8 cellular contexts compared by ENCODE assay signal in genomic region chr16:75148311-75149195, GRCh38. TPM values are rescaled to one million over a fixed set of nuclear protein-coding genes. Genes with fewer than 3 reads are reported as not detected.
A peak's percentile ranks its signal among the peaks of the same experiment; 100 is the strongest.
DNase-seq lines count a peak whose midpoint lies in the region; ATAC-seq and TF ChIP-seq lines count a peak whose summit lies in the region.

ZFP1 (plus strand) TSS chr16:75148524; CDS start chr16:75152952, 4,428 bp downstream.

- DNase-seq in NCI-H1694 treated with DMSO at 0.1 percent for 48 hours (lab: John Stamatoyannopoulos, UW) (peak; percentile 73), amniotic epithelial cell (ENCODE audit: low read depth) (peak; percentile 86), left ventricle myocardium inferior (peak; percentile 96), progenitor cell of endocrine pancreas (ENCODE audit: low spot score, unreplicated experiment) (peak; percentile 96), ureter (ENCODE audit: low spot score) (peak; percentile 96)

- peak within 1 kb of the TSS; percentile 89 for H3K4me3 ChIP-seq in left ventricle myocardium inferior

- H3K36me3 ChIP-seq in left ventricle myocardium inferior, result peaks cover 28% of the 10 kb centered on the region

- peak; percentile 56 for ATAC-seq in GM18499 (IDR thresholded peaks at IDR 0.05; ENCODE audit: insufficient read depth, unreplicated experiment)
- peak; percentile 80 for ATAC-seq in HG02938 (IDR thresholded peaks at IDR 0.05; ENCODE audit: unreplicated experiment)

- H3K27ac ChIP-seq in left ventricle myocardium inferior (replicated peaks), result peak within 1 kb of the TSS; percentile 96

- peaks cover 19% of the 10 kb centered on the region for H3K4me1 Mint-ChIP-seq in T-helper 1 cell treated with Interleukin-12 subunit alpha and Interleukin-12 subunit beta and Interleukin-4 antibody, amounts not matched to agents 30 μg/mL and 1 μg/mL, for 36 hours (ENCODE audit: low read depth)
- peaks cover 2% of the 10 kb centered on the region for H3K4me1 Mint-ChIP-seq in progenitor cell of endocrine pancreas (ENCODE audit: low read depth)

- H3K27me3 ChIP-seq in left ventricle myocardium inferior (ENCODE audit: low read depth), result no peaks in the 10 kb centered on the region

- H3K9me3 ChIP-seq in left ventricle myocardium inferior (replicated peaks), result peaks cover 42% of the 10 kb centered on the region

- H3K9me3 Mint-ChIP-seq in T-helper 1 cell treated with Interleukin-12 subunit alpha and Interleukin-12 subunit beta and Interleukin-4 antibody, amounts not matched to agents 30 μg/mL and 1 μg/mL, for 36 hours, result peaks cover 28% of the 10 kb centered on the region
- H3K9me3 Mint-ChIP-seq in progenitor cell of endocrine pancreas (ENCODE audit: low read depth), result peaks cover 25% of the 10 kb centered on the region

- peaks cover 21% of the 10 kb centered on the region for H3K4me1 ChIP-seq in left ventricle myocardium inferior

- TF ChIP-seq CTCF in left ventricle myocardium inferior (IDR thresholded peaks at IDR 0.05; ENCODE audit: borderline replicate concordance) (no peak), progenitor cell of endocrine pancreas (IDR thresholded peaks at IDR 0.05; ENCODE audit: unreplicated experiment) (no peak)

- peak within 1 kb of the TSS; percentile 83 for H3K4me3 Mint-ChIP-seq in T-helper 1 cell treated with Interleukin-12 subunit alpha and Interleukin-12 subunit beta and Interleukin-4 antibody, amounts not matched to agents 30 μg/mL and 1 μg/mL, for 36 hours
- peak within 1 kb of the TSS; percentile 90 for H3K4me3 Mint-ChIP-seq in progenitor cell of endocrine pancreas (ENCODE audit: low read depth)

- intact Hi-C loops in left ventricle myocardium inferior (cut with micrococcal nuclease), result no loop called here

- peak within 1 kb of the TSS; percentile 73 for H3K27ac Mint-ChIP-seq in T-helper 1 cell treated with Interleukin-12 subunit alpha and Interleukin-12 subunit beta and Interleukin-4 antibody, amounts not matched to agents 30 μg/mL and 1 μg/mL, for 36 hours
- H3K27ac Mint-ChIP-seq in progenitor cell of endocrine pancreas, result peak within 1 kb of the TSS; percentile 96

- no peaks in the 10 kb centered on the region for H3K27me3 Mint-ChIP-seq in T-helper 1 cell treated with Interleukin-12 subunit alpha and Interleukin-12 subunit beta and Interleukin-4 antibody, amounts not matched to agents 30 μg/mL and 1 μg/mL, for 36 hours (ENCODE audit: low read depth)
- H3K27me3 Mint-ChIP-seq in progenitor cell of endocrine pancreas, result no peaks in the 10 kb centered on the region

- peaks cover 29% of the 10 kb centered on the region for H3K36me3 Mint-ChIP-seq in T-helper 1 cell treated with Interleukin-12 subunit alpha and Interleukin-12 subunit beta and Interleukin-4 antibody, amounts not matched to agents 30 μg/mL and 1 μg/mL, for 36 hours (ENCODE audit: low read depth)
- H3K36me3 Mint-ChIP-seq in progenitor cell of endocrine pancreas (ENCODE audit: insufficient read depth), result peaks cover 31% of the 10 kb centered on the region

RNA-seq across cellular contexts. Expression of gene ZFP1, which starts in this region (rescaled TPM):
- total RNA-seq in left ventricle myocardium inferior (6.7 TPM), progenitor cell of endocrine pancreas (16.3 and 17.5 TPM in 2 replicates), ureter (12.4 TPM)

Comparison
In these comparisons a context has a peak if more than half of its experiments do, and no peak if none do; other contexts are left out.
1. Peak in every context shown above with its lines: DNase-seq, ATAC-seq, H3K4me3 ChIP-seq and H3K27ac ChIP-seq.